Comparison of ENCODE assay signal across 22 cellular contexts in genomic region chr18:56302161-56302560, GRCh38.
DNase-seq lines count a peak whose midpoint lies in the region; ATAC-seq and TF ChIP-seq lines count a peak whose summit lies in the region.
"Had no signal": no experiment of that assay in that cellular context is flagged by ENCODE, and none has a peak within 500 bp of the region (broad histone marks: within the 10 kb centered on the region; RNA-seq: fewer than 3 reads in every experiment).

No MANE protein-coding gene starts in this region.

- no peaks in the 10 kb centered on the region for H3K36me3 ChIP-seq in neuronal stem cell (replicated peaks in 1 of 2; ENCODE audit: control insufficient read depth in 2 of 2, insufficient read depth in 2 of 2, low read length in 2 of 2)

- TF ChIP-seq CTCF in foreskin fibroblast (IDR thresholded peaks at IDR 0.05; ENCODE audit: low read depth, low read length): no peak

- no peak overlapping the region for H3K23ac ChIP-seq in neuronal stem cell (ENCODE audit: low read depth, low read length, poor library complexity)

- no peaks in the 10 kb centered on the region for H3K4me1 Mint-ChIP-seq in stimulated activated effector memory CD8-positive, alpha-beta T cell treated with anti-CD3 and anti-CD28 coated beads, Interleukin-12 subunit alpha, Interleukin-12 subunit beta, amount 100 ng/mL, for 72 hours

- no CpG with 5 or more reads among the region's 10 CpGs for WGBS in neuronal stem cell (ENCODE audit: extremely low coverage in 2 of 2, insufficient read length in 2 of 2, insufficient replicate concordance in 1 of 2), 2 donors

- H2BK120ac ChIP-seq in neuronal stem cell (ENCODE audit: low read depth, low read length): no peak overlapping the region

- ATAC-seq in stimulated activated effector memory CD8-positive, alpha-beta T cell treated with anti-CD3 and anti-CD28 coated beads, Interleukin-12 subunit alpha, Interleukin-12 subunit beta, amount 100 ng/mL, for 72 hours: no peak
- ATAC-seq: A549, HCT116 had no signal

- no peak overlapping the region for H2AFZ ChIP-seq in neuronal stem cell (ENCODE audit: low read length)
- H2AFZ ChIP-seq: GM23248 had no signal

- H3K9me3 Mint-ChIP-seq in stimulated activated effector memory CD8-positive, alpha-beta T cell treated with anti-CD3 and anti-CD28 coated beads, Interleukin-12 subunit alpha, Interleukin-12 subunit beta, amount 100 ng/mL, for 72 hours: peaks cover 6% of the 10 kb centered on the region
- H3K9me3 Mint-ChIP-seq: CD4-positive, alpha-beta T cell; HFFc6 had no signal

- no peaks in the 10 kb centered on the region for H3K27me3 ChIP-seq in neuronal stem cell (ENCODE audit: control insufficient read depth in 3 of 3, insufficient read depth in 3 of 3, low read depth in 1 of 3, low read length in 3 of 3)

- no peak overlapping the region for H4K91ac ChIP-seq in neuronal stem cell (ENCODE audit: low read depth, low read length, poor library complexity)

- H3K9me3 ChIP-seq in neuronal stem cell (replicated peaks in 1 of 2; ENCODE audit: control insufficient read depth in 2 of 2, insufficient read depth in 1 of 2, low read depth in 1 of 2, low read length in 2 of 2): no peaks in the 10 kb centered on the region
- H3K9me3 ChIP-seq: A549, Caco-2 had no signal

- H3K4me1 ChIP-seq in neuronal stem cell (ENCODE audit: control insufficient read depth in 2 of 2, insufficient read depth in 1 of 2, low read depth in 1 of 2, low read length in 2 of 2): peaks cover 0 to 4% of the 10 kb centered on the region in 2 donors
- H3K4me1 ChIP-seq: Caco-2 had no signal

- no peak overlapping the region for H2BK15ac ChIP-seq in neuronal stem cell (ENCODE audit: low read length)

- H4K8ac ChIP-seq in neuronal stem cell (ENCODE audit: low read depth, low read length): no peak overlapping the region

- H3K9ac ChIP-seq in neuronal stem cell (ENCODE audit: low read depth, low read length, poor library complexity): no peak overlapping the region
- H3K9ac ChIP-seq: GM23248 had no signal

- H2BK5ac ChIP-seq in neuronal stem cell (ENCODE audit: low read length): no peak overlapping the region

- H3K36me3 Mint-ChIP-seq in stimulated activated effector memory CD8-positive, alpha-beta T cell treated with anti-CD3 and anti-CD28 coated beads, Interleukin-12 subunit alpha, Interleukin-12 subunit beta, amount 100 ng/mL, for 72 hours: no peaks in the 10 kb centered on the region

- H3K4me2 ChIP-seq in neuronal stem cell (ENCODE audit: insufficient read depth, low read length, poor library complexity, severe bottlenecking): no peak overlapping the region
- H3K4me2 ChIP-seq: A549 had no signal

- no peak overlapping the region for H3K4me3 Mint-ChIP-seq in stimulated activated effector memory CD8-positive, alpha-beta T cell treated with anti-CD3 and anti-CD28 coated beads, Interleukin-12 subunit alpha, Interleukin-12 subunit beta, amount 100 ng/mL, for 72 hours
- H3K4me3 Mint-ChIP-seq: CD4-positive, alpha-beta T cell; HFFc6 had no signal

- no peak overlapping the region for H3K4me3 ChIP-seq in neuronal stem cell (ENCODE audit: low read length in 2 of 2)
- no peak overlapping the region for H3K4me3 ChIP-seq in foreskin fibroblast (ENCODE audit: low read depth in 1 of 2, low read length in 2 of 2)
- H3K4me3 ChIP-seq: A549, GM23248 had no signal

- H3K27ac Mint-ChIP-seq in stimulated activated effector memory CD8-positive, alpha-beta T cell treated with anti-CD3 and anti-CD28 coated beads, Interleukin-12 subunit alpha, Interleukin-12 subunit beta, amount 100 ng/mL, for 72 hours: no peak overlapping the region
- H3K27ac Mint-ChIP-seq: CD4-positive, alpha-beta T cell; HFFc6 had no signal

- H3K14ac ChIP-seq in neuronal stem cell (ENCODE audit: low read length): no peak overlapping the region

- DNase-seq in DMS 273 (lab: John Stamatoyannopoulos, UW; ENCODE audit: unreplicated experiment) (peak; percentile 40), DMS 273 treated with DMSO at 0.1 percent for 48 hours (lab: John Stamatoyannopoulos, UW) (no peak), NCI-H2171 (lab: John Stamatoyannopoulos, UW) (peak; percentile 29), cerebellum (ENCODE audit: low spot score) (peak; percentile 74), neuronal stem cell (ENCODE audit: low spot score) (no peak), foreskin fibroblast (no peak), NCI-H226 (no peak)
- no peak for DNase-seq in stimulated activated effector memory CD8-positive, alpha-beta T cell treated with anti-CD3 and anti-CD28 coated beads, Interleukin-12 subunit alpha, Interleukin-12 subunit beta, amount 100 ng/mL, for 72 hours (ENCODE audit: low spot score in 2 of 2)
- DNase-seq: AML-193; Caco-2; CD4-positive, alpha-beta T cell; DMS53; DND-41; EL; GM23248; H7; HFFc6; IMR-90 had no signal

- no peaks in the 10 kb centered on the region for H3K79me1 ChIP-seq in neuronal stem cell (ENCODE audit: low read depth, low read length)

- H3K27ac ChIP-seq in neuronal stem cell (replicated peaks; ENCODE audit: low read length): no peak overlapping the region
- H3K27ac ChIP-seq: 22Rv1, A549, C4-2B, GM23248 had no signal

- H3K18ac ChIP-seq in neuronal stem cell (ENCODE audit: low read length): peak overlapping the region; percentile 30

- no peak overlapping the region for H3K4ac ChIP-seq in neuronal stem cell (ENCODE audit: low read length)

- no peak overlapping the region for H2BK12ac ChIP-seq in neuronal stem cell (ENCODE audit: low read length)

- no peak overlapping the region for H2AK5ac ChIP-seq in neuronal stem cell (ENCODE audit: low read depth, low read length)

Comparison
In these comparisons a context has a peak if more than half of its experiments do, and no peak if none do; other contexts are left out.
1. DNase-seq: peak in DMS 273 (single experiment), NCI-H2171 (single experiment) and cerebellum (single experiment); none in DMS 273 treated with DMSO at 0.1 percent for 48 hours (single experiment), neuronal stem cell (single experiment), stimulated activated effector memory CD8-positive, alpha-beta T cell treated with anti-CD3 and anti-CD28 coated beads, Interleukin-12 subunit alpha, Interleukin-12 subunit beta, amount 100 ng/mL, for 72 hours (0 of 2), foreskin fibroblast (0 of 2) and NCI-H226 (single experiment).